Comparison of ENCODE assay signal across 2 cellular contexts in the genomic region with DNA sequence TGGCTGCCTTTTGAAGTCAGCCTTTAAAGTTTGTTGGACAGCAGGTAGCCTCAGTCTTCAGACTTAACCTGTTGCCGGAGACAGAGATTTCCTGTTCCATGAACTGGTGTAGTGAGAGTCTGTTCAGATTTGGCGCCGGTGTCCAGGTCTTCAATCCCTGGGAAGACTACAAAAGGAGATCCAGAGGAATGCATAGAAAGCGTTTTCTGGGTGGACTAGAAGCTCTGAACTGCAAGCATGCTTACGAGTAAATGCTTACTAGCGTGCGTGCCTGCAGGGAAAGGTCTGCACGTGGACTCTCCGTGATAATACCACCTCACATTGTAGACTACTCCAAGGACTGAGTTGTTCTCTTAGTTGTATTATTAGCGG.
TF ChIP-seq lines count a peak whose summit lies in the region.

No MANE protein-coding gene starts in this region.

TF ChIP-seq in A549, 52 proteins besides CTCF, POLR2A, EP300 and RAD21 (continued from another document):
- TF ChIP-seq, protein P1, sequence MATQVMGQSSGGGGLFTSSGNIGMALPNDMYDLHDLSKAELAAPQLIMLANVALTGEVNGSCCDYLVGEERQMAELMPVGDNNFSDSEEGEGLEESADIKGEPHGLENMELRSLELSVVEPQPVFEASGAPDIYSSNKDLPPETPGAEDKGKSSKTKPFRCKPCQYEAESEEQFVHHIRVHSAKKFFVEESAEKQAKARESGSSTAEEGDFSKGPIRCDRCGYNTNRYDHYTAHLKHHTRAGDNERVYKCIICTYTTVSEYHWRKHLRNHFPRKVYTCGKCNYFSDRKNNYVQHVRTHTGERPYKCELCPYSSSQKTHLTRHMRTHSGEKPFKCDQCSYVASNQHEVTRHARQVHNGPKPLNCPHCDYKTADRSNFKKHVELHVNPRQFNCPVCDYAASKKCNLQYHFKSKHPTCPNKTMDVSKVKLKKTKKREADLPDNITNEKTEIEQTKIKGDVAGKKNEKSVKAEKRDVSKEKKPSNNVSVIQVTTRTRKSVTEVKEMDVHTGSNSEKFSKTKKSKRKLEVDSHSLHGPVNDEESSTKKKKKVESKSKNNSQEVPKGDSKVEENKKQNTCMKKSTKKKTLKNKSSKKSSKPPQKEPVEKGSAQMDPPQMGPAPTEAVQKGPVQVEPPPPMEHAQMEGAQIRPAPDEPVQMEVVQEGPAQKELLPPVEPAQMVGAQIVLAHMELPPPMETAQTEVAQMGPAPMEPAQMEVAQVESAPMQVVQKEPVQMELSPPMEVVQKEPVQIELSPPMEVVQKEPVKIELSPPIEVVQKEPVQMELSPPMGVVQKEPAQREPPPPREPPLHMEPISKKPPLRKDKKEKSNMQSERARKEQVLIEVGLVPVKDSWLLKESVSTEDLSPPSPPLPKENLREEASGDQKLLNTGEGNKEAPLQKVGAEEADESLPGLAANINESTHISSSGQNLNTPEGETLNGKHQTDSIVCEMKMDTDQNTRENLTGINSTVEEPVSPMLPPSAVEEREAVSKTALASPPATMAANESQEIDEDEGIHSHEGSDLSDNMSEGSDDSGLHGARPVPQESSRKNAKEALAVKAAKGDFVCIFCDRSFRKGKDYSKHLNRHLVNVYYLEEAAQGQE (IDR thresholded peaks at IDR 0.05), result no peak
- TF ChIP-seq, protein P2, sequence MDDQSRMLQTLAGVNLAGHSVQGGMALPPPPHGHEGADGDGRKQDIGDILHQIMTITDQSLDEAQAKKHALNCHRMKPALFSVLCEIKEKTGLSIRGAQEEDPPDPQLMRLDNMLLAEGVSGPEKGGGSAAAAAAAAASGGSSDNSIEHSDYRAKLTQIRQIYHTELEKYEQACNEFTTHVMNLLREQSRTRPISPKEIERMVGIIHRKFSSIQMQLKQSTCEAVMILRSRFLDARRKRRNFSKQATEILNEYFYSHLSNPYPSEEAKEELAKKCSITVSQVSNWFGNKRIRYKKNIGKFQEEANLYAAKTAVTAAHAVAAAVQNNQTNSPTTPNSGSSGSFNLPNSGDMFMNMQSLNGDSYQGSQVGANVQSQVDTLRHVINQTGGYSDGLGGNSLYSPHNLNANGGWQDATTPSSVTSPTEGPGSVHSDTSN (IDR thresholded peaks at IDR 0.05), result no peak
- TF ChIP-seq JUN (IDR thresholded peaks at IDR 0.05) (no peak), FOSL2 (IDR thresholded peaks at IDR 0.05) (no peak), FOSL2 (CRISPR knock-in tag; IDR thresholded peaks at IDR 0.05) (no peak), ZC3H11A (IDR thresholded peaks at IDR 0.05) (no peak), MYC (IDR thresholded peaks at IDR 0.05; ENCODE audit: borderline replicate concordance, low read length) (no peak), MAZ (IDR thresholded peaks at IDR 0.05; ENCODE audit: borderline replicate concordance, low read depth, low read length) (no peak), PHF8 (IDR thresholded peaks at IDR 0.05; ENCODE audit: borderline replicate concordance, low read depth) (no peak), ZNF302 (CRISPR knock-in tag; IDR thresholded peaks at IDR 0.05) (no peak), CEBPB (IDR thresholded peaks at IDR 0.05) (no peak), FOSB (CRISPR knock-in tag; IDR thresholded peaks at IDR 0.05) (no peak), MAFK (IDR thresholded peaks at IDR 0.05; ENCODE audit: partially characterized antibody) (no peak), EHMT2 (IDR thresholded peaks at IDR 0.05; ENCODE audit: low read depth) (no peak)
- TF ChIP-seq, protein P3, sequence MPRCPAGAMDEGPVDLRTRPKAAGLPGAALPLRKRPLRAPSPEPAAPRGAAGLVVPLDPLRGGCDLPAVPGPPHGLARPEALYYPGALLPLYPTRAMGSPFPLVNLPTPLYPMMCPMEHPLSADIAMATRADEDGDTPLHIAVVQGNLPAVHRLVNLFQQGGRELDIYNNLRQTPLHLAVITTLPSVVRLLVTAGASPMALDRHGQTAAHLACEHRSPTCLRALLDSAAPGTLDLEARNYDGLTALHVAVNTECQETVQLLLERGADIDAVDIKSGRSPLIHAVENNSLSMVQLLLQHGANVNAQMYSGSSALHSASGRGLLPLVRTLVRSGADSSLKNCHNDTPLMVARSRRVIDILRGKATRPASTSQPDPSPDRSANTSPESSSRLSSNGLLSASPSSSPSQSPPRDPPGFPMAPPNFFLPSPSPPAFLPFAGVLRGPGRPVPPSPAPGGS (IDR thresholded peaks at IDR 0.05), result no peak
TF ChIP-seq in A549: peak in this region for 0.

TF ChIP-seq in GM23338, 12 proteins besides CTCF, POLR2A, EP300 and RAD21 (continued from another document):
- no peak for TF ChIP-seq NANOG (IDR thresholded peaks at IDR 0.05; ENCODE audit: borderline replicate concordance)
- TF ChIP-seq EZH2 (IDR thresholded peaks at IDR 0.05; ENCODE audit: low read depth, unreplicated experiment), result no peak
- TF ChIP-seq ZNF331 (CRISPR knock-in tag; IDR thresholded peaks at IDR 0.05; ENCODE audit: low read depth), result no peak
- no peak for TF ChIP-seq CREB1 (CRISPR knock-in tag; IDR thresholded peaks at IDR 0.05; ENCODE audit: low read depth)
- TF ChIP-seq ZNF114 (CRISPR knock-in tag; IDR thresholded peaks at IDR 0.05), result no peak
- no peak for TF ChIP-seq POLR2AphosphoS5 (IDR thresholded peaks at IDR 0.05; ENCODE audit: low read depth)
- no peak for TF ChIP-seq EZH2phosphoT487 (IDR thresholded peaks at IDR 0.05; ENCODE audit: unreplicated experiment)
- TF ChIP-seq, protein P4, sequence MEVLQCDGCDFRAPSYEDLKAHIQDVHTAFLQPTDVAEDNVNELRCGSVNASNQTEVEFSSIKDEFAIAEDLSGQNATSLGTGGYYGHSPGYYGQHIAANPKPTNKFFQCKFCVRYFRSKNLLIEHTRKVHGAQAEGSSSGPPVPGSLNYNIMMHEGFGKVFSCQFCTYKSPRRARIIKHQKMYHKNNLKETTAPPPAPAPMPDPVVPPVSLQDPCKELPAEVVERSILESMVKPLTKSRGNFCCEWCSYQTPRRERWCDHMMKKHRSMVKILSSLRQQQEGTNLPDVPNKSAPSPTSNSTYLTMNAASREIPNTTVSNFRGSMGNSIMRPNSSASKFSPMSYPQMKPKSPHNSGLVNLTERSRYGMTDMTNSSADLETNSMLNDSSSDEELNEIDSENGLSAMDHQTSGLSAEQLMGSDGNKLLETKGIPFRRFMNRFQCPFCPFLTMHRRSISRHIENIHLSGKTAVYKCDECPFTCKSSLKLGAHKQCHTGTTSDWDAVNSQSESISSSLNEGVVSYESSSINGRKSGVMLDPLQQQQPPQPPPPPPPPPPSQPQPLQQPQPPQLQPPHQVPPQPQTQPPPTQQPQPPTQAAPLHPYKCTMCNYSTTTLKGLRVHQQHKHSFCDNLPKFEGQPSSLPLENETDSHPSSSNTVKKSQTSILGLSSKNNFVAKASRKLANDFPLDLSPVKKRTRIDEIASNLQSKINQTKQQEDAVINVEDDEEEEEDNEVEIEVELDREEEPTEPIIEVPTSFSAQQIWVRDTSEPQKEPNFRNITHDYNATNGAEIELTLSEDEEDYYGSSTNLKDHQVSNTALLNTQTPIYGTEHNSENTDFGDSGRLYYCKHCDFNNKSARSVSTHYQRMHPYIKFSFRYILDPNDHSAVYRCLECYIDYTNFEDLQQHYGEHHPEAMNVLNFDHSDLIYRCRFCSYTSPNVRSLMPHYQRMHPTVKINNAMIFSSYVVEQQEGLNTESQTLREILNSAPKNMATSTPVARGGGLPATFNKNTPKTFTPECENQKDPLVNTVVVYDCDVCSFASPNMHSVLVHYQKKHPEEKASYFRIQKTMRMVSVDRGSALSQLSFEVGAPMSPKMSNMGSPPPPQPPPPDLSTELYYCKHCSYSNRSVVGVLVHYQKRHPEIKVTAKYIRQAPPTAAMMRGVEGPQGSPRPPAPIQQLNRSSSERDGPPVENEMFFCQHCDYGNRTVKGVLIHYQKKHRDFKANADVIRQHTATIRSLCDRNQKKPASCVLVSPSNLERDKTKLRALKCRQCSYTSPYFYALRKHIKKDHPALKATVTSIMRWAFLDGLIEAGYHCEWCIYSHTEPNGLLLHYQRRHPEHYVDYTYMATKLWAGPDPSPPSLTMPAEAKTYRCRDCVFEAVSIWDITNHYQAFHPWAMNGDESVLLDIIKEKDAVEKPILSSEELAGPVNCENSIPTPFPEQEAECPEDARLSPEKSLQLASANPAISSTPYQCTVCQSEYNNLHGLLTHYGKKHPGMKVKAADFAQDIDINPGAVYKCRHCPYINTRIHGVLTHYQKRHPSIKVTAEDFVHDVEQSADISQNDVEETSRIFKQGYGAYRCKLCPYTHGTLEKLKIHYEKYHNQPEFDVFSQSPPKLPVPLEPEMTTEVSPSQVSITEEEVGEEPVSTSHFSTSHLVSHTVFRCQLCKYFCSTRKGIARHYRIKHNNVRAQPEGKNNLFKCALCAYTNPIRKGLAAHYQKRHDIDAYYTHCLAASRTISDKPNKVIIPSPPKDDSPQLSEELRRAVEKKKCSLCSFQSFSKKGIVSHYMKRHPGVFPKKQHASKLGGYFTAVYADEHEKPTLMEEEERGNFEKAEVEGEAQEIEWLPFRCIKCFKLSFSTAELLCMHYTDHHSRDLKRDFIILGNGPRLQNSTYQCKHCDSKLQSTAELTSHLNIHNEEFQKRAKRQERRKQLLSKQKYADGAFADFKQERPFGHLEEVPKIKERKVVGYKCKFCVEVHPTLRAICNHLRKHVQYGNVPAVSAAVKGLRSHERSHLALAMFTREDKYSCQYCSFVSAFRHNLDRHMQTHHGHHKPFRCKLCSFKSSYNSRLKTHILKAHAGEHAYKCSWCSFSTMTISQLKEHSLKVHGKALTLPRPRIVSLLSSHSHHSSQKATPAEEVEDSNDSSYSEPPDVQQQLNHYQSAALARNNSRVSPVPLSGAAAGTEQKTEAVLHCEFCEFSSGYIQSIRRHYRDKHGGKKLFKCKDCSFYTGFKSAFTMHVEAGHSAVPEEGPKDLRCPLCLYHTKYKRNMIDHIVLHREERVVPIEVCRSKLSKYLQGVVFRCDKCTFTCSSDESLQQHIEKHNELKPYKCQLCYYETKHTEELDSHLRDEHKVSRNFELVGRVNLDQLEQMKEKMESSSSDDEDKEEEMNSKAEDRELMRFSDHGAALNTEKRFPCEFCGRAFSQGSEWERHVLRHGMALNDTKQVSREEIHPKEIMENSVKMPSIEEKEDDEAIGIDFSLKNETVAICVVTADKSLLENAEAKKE (CRISPR knock-in tag; IDR thresholded peaks at IDR 0.05), result no peak
- TF ChIP-seq, protein P1 (IDR thresholded peaks at IDR 0.05; ENCODE audit: unreplicated experiment), result no peak
TF ChIP-seq in GM23338: peak in this region for 0.
